ENCODE assay signal across 1 cellular context in genomic region chr12:15458008-15458407, GRCh38.
TF ChIP-seq lines count a peak whose summit lies in the region.

No MANE protein-coding gene starts in this region.

TF ChIP-seq in HCT116, 20 proteins besides CTCF, POLR2A, EP300 and RAD21 (continued from another document):
- no peak for TF ChIP-seq REST (IDR thresholded peaks at IDR 0.05; ENCODE audit: low read depth)
